In genomic region chr13:108645376-108645775, GRCh38 we compare ENCODE assay signal across 37 cellular contexts. TPM values are rescaled to one million over a fixed set of nuclear protein-coding genes. Genes with fewer than 3 reads are reported as not detected.
"Had no signal": no experiment of that assay in that cellular context is flagged by ENCODE, and none has a peak within 500 bp of the region (broad histone marks: within the 10 kb centered on the region; RNA-seq: fewer than 3 reads in every experiment).

No MANE protein-coding gene starts in this region.

- H3K36me3 ChIP-seq: MG63 had no signal

- DNase-seq: Karpas-422, Kasumi-1, MG63, MM.1S, MV-4-11, NCI-H1048, NCI-H1092, NCI-H1092 treated with DMSO at 0.1 percent for 48 hours, NCI-H1105, NCI-H1105 treated with DMSO at 0.1 percent for 48 hours, NCI-H1417, NCI-H1417 treated with DMSO at 0.1 percent for 48 hours, NCI-H1436 treated with DMSO at 0.1 percent for 48 hours, NCI-H146, NCI-H1694, NCI-H1694 treated with DMSO at 0.1 percent for 48 hours, NCI-H187, NCI-H187 treated with DMSO at 0.1 percent for 48 hours, NCI-H1930, NCI-H2029, NCI-H2029 treated with DMSO at 0.1 percent for 48 hours, NCI-H2081, NCI-H2081 treated with DMSO at 0.1 percent for 48 hours, NCI-H2107, NCI-H2171, NCI-H2171 treated with DMSO at 0.1 percent for 48 hours, NCI-H2227 treated with DMSO at 0.1 percent for 48 hours, NCI-H226, NCI-H345, NCI-H446, NCI-H446 treated with DMSO at 0.1 percent for 48 hours, NCI-H510A, NCI-H510A treated with DMSO at 0.1 percent for 48 hours, NCI-H524 had no signal

- H3K27me3 ChIP-seq: MG63 had no signal

- H3K4me3 ChIP-seq: MG63 had no signal

RNA-seq across cellular contexts. Expression of gene MYO16, which starts 16.0 kb away (rescaled TPM):
- total RNA-seq: LHCN-M2, M059J, MCF 10A had no signal
